Comparison of ENCODE assay signal across 35 cellular contexts in the genomic region with DNA sequence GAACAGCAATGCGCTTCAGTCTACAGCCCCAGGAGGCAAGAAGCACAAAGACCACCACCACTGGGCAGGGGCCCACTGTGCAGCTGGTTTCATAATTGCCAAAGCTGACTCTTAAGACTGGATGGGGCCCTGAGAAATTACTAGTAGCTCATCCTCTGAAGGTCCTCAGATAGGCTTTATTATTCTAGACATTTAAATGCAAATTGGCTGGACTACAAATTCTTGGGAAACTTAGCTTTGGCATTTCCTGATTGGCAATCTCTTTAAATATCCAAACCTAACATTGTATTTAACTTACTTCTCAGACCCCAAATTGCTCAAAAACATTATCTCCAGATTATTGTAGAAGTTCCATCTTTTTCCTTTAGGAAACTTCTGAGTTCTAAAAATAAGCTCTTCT.
DNase-seq lines count a peak whose midpoint lies in the region; ATAC-seq, FAIRE-seq and TF ChIP-seq lines count a peak whose summit lies in the region.
"Had no signal": no experiment of that assay in that cellular context is flagged by ENCODE, and none has a peak within 500 bp of the region (broad histone marks: within the 10 kb centered on the region; RNA-seq: fewer than 3 reads in every experiment).

No MANE protein-coding gene starts in this region.

- ATAC-seq in left lung: no peak
- ATAC-seq: activated CD8-positive, alpha-beta memory T cell treated with anti-CD3 and anti-CD28 coated beads, Interleukin-2, amount 10 ng/mL, durations not matched to agents 7 days and 5 days; activated T-cell treated with anti-CD3 and anti-CD28 coated beads, Interleukin-2, amount 50 U/mL, for 4 hours; gastroesophageal sphincter; HepG2; left lobe of liver; stimulated activated memory B cell treated with anti-CD40 and anti-IgM and Interleukin-4, amounts not matched to agents 10 μg/mL and 1 μg/mL and 100 μg/mL, for 72 hours; upper lobe of right lung had no signal

- H3K9ac ChIP-seq in astrocyte (ENCODE audit: low read length): no peak overlapping the region
- H3K9ac ChIP-seq: parathyroid adenoma had no signal

- peak; percentile 99 for FAIRE-seq in astrocyte (lab: Jason Lieb, UNC)
- FAIRE-seq: HepG2 had no signal

- H3K27me3 Mint-ChIP-seq in activated CD4-positive, alpha-beta T cell treated with anti-CD3 and anti-CD28 coated beads, Interleukin-2, amount 10 ng/mL, durations not matched to agents 24 days and 14 days: no peaks in the 10 kb centered on the region
- H3K27me3 Mint-ChIP-seq in astrocyte (ENCODE audit: low read depth, unreplicated experiment): no peaks in the 10 kb centered on the region
- H3K27me3 Mint-ChIP-seq: activated CD8-positive, alpha-beta memory T cell treated with anti-CD3 and anti-CD28 coated beads, Interleukin-2, amount 10 ng/mL, durations not matched to agents 7 days and 5 days; activated naive CD8-positive, alpha-beta T cell treated with anti-CD3 and anti-CD28 coated beads for 36 hours; memory B cell; stimulated activated memory B cell treated with anti-CD40 and anti-IgM and Interleukin-4, amounts not matched to agents 10 μg/mL and 1 μg/mL and 100 μg/mL, for 72 hours had no signal

- no peaks in the 10 kb centered on the region for H3K9me3 Mint-ChIP-seq in activated CD4-positive, alpha-beta T cell treated with anti-CD3 and anti-CD28 coated beads, Interleukin-2, amount 10 ng/mL, durations not matched to agents 24 days and 14 days
- no peaks in the 10 kb centered on the region for H3K9me3 Mint-ChIP-seq in astrocyte (ENCODE audit: unreplicated experiment)
- H3K9me3 Mint-ChIP-seq: activated naive CD8-positive, alpha-beta T cell treated with anti-CD3 and anti-CD28 coated beads for 36 hours; activated T-cell treated with anti-CD3 and anti-CD28 coated beads, Interleukin-2, amount 50 U/mL, for 4 hours; stimulated activated memory B cell treated with anti-CD40 and anti-IgM and Interleukin-4, amounts not matched to agents 10 μg/mL and 1 μg/mL and 100 μg/mL, for 72 hours had no signal

- H2AFZ ChIP-seq in astrocyte (ENCODE audit: low read depth, low read length): no peak overlapping the region
- H2AFZ ChIP-seq: parathyroid adenoma had no signal

- intact Hi-C loops in activated CD4-positive, alpha-beta T cell treated with anti-CD3 and anti-CD28 coated beads, Interleukin-2, amount 10 ng/mL, durations not matched to agents 24 days and 14 days (cut with micrococcal nuclease): no loop called here
- intact Hi-C loops in left lung (cut with DNase I): no loop called here

- POLR2A ChIA-PET in HEK293T (lab: Yijun Ruan, JAX): interaction anchor here (0.8 kb wide), 1 partner anchor 19 kb away, joined by 3 read pairs; no protein-coding TSS in a partner anchor

- H4K20me1 ChIP-seq in astrocyte (ENCODE audit: insufficient read depth, low read length): no peaks in the 10 kb centered on the region

- H3K36me3 ChIP-seq in astrocyte (ENCODE audit: insufficient read depth, low read length) (no peaks in the 10 kb centered on the region), left lung (no peaks in the 10 kb centered on the region)
- H3K36me3 ChIP-seq: ascending aorta, esophagus squamous epithelium, gastroesophageal sphincter, upper lobe of right lung had no signal

- no peaks in the 10 kb centered on the region for H3K27me3 ChIP-seq in astrocyte (ENCODE audit: insufficient read depth, low read length)
- no peaks in the 10 kb centered on the region for H3K27me3 ChIP-seq in left lung
- H3K27me3 ChIP-seq: ascending aorta, esophagus squamous epithelium, gastroesophageal sphincter, upper lobe of right lung had no signal

- H3K4me3 ChIP-seq in astrocyte (ENCODE audit: insufficient read depth, low read depth, low read length) (no peak overlapping the region), fibroblast of the aortic adventitia (ENCODE audit: low read depth, low read length) (no peak overlapping the region), left lung (no peak overlapping the region)
- H3K4me3 ChIP-seq: ascending aorta, esophagus squamous epithelium, gastroesophageal sphincter, skin epidermis, upper lobe of right lung had no signal

- H3K36me3 Mint-ChIP-seq in activated CD4-positive, alpha-beta T cell treated with anti-CD3 and anti-CD28 coated beads, Interleukin-2, amount 10 ng/mL, durations not matched to agents 24 days and 14 days (ENCODE audit: low read depth): peaks cover 6% of the 10 kb centered on the region
- no peaks in the 10 kb centered on the region for H3K36me3 Mint-ChIP-seq in astrocyte (ENCODE audit: low read depth, unreplicated experiment)
- H3K36me3 Mint-ChIP-seq: stimulated activated memory B cell treated with anti-CD40 and anti-IgM and Interleukin-4, amounts not matched to agents 10 μg/mL and 1 μg/mL and 100 μg/mL, for 72 hours had no signal

- no peaks in the 10 kb centered on the region for H3K4me1 Mint-ChIP-seq in activated CD4-positive, alpha-beta T cell treated with anti-CD3 and anti-CD28 coated beads, Interleukin-2, amount 10 ng/mL, durations not matched to agents 24 days and 14 days
- H3K4me1 Mint-ChIP-seq in astrocyte (ENCODE audit: low read depth, unreplicated experiment): peaks cover 14% of the 10 kb centered on the region
- H3K4me1 Mint-ChIP-seq: activated CD8-positive, alpha-beta memory T cell treated with anti-CD3 and anti-CD28 coated beads, Interleukin-2, amount 10 ng/mL, durations not matched to agents 7 days and 5 days; activated naive CD8-positive, alpha-beta T cell treated with anti-CD3 and anti-CD28 coated beads for 36 hours; stimulated activated memory B cell treated with anti-CD40 and anti-IgM and Interleukin-4, amounts not matched to agents 10 μg/mL and 1 μg/mL and 100 μg/mL, for 72 hours had no signal

- no peak overlapping the region for H3K27ac Mint-ChIP-seq in activated CD4-positive, alpha-beta T cell treated with anti-CD3 and anti-CD28 coated beads, Interleukin-2, amount 10 ng/mL, durations not matched to agents 24 days and 14 days
- H3K27ac Mint-ChIP-seq in astrocyte (ENCODE audit: unreplicated experiment): no peak overlapping the region
- H3K27ac Mint-ChIP-seq: activated CD8-positive, alpha-beta memory T cell treated with anti-CD3 and anti-CD28 coated beads, Interleukin-2, amount 10 ng/mL, durations not matched to agents 7 days and 5 days; activated naive CD8-positive, alpha-beta T cell treated with anti-CD3 and anti-CD28 coated beads for 36 hours; CD14-positive monocyte; memory B cell; stimulated activated memory B cell treated with anti-CD40 and anti-IgM and Interleukin-4, amounts not matched to agents 10 μg/mL and 1 μg/mL and 100 μg/mL, for 72 hours had no signal

- H3K27ac ChIP-seq in astrocyte (ENCODE audit: low read depth, low read length): no peak overlapping the region
- no peak overlapping the region for H3K27ac ChIP-seq in left lung
- H3K27ac ChIP-seq: 22Rv1, ascending aorta, esophagus squamous epithelium, gastroesophageal sphincter, HL-60, parathyroid adenoma, skin epidermis, upper lobe of right lung had no signal

- TF ChIP-seq CTCF in astrocyte (IDR thresholded peaks at IDR 0.05; ENCODE audit: insufficient read depth, low read depth, low read length): no peak
- TF ChIP-seq CTCF in fibroblast of the aortic adventitia (IDR thresholded peaks at IDR 0.05; ENCODE audit: insufficient read depth, low read length): no peak
- TF ChIP-seq CTCF in left lung (IDR thresholded peaks at IDR 0.05): no peak

- no peak overlapping the region for H3K4me3 Mint-ChIP-seq in activated CD4-positive, alpha-beta T cell treated with anti-CD3 and anti-CD28 coated beads, Interleukin-2, amount 10 ng/mL, durations not matched to agents 24 days and 14 days
- no peak overlapping the region for H3K4me3 Mint-ChIP-seq in astrocyte (ENCODE audit: unreplicated experiment)
- H3K4me3 Mint-ChIP-seq: activated CD8-positive, alpha-beta memory T cell treated with anti-CD3 and anti-CD28 coated beads, Interleukin-2, amount 10 ng/mL, durations not matched to agents 7 days and 5 days; activated naive CD8-positive, alpha-beta T cell treated with anti-CD3 and anti-CD28 coated beads for 36 hours; activated T-cell treated with anti-CD3 and anti-CD28 coated beads, Interleukin-2, amount 50 U/mL, for 4 hours; CD14-positive monocyte; memory B cell; stimulated activated memory B cell treated with anti-CD40 and anti-IgM and Interleukin-4, amounts not matched to agents 10 μg/mL and 1 μg/mL and 100 μg/mL, for 72 hours had no signal

- peak; percentile 8 for DNase-seq in activated CD4-positive, alpha-beta T cell treated with anti-CD3 and anti-CD28 coated beads, Interleukin-2, amount 10 ng/mL, durations not matched to agents 24 days and 14 days
- no peak for DNase-seq in activated CD4-positive, alpha-beta T cell treated with anti-CD3 and anti-CD28 coated beads for 4 hours
- DNase-seq in astrocyte (ENCODE audit: low read depth) (no peak), fibroblast of the aortic adventitia (ENCODE audit: low read depth) (peak; percentile 42), glomerular visceral epithelial cell (ENCODE audit: extremely low spot score) (no peak), HEK293T (ENCODE audit: extremely low spot score) (no peak), left lung (no peak)
- DNase-seq in central memory CD4-positive, alpha-beta T cell: no peak
- DNase-seq: activated CD8-positive, alpha-beta memory T cell treated with anti-CD3 and anti-CD28 coated beads, Interleukin-2, amount 10 ng/mL, durations not matched to agents 7 days and 5 days; activated gamma-delta T cell; activated naive CD8-positive, alpha-beta T cell treated with anti-CD3 and anti-CD28 coated beads for 36 hours; activated T-cell treated with anti-CD3 and anti-CD28 coated beads, Interleukin-2, amount 50 U/mL, for 4 hours; Caco-2; cortex of kidney; DND-41; esophagus squamous epithelium; hypothalamus; MV-4-11; NCI-H774; retina; SIG-M5; substantia nigra; T1000; upper lobe of right lung had no signal

- H3K4me1 ChIP-seq in astrocyte (ENCODE audit: insufficient read depth, low read length) (peaks cover 6% of the 10 kb centered on the region), left lung (no peaks in the 10 kb centered on the region)
- H3K4me1 ChIP-seq: Caco-2, esophagus squamous epithelium, parathyroid adenoma, upper lobe of right lung had no signal

- H3K9me3 ChIP-seq in astrocyte (ENCODE audit: insufficient read depth, low read depth, low read length) (no peaks in the 10 kb centered on the region), left lung (no peaks in the 10 kb centered on the region)
- H3K9me3 ChIP-seq: ascending aorta, Caco-2, esophagus squamous epithelium, gastroesophageal sphincter, upper lobe of right lung had no signal

- no peaks in the 10 kb centered on the region for H3K79me2 ChIP-seq in astrocyte (ENCODE audit: insufficient read depth, low read length)
- H3K79me2 ChIP-seq: parathyroid adenoma had no signal

- CTCF ChIA-PET in HEK293T (lab: Yijun Ruan, JAX): no interaction called here

- no peak overlapping the region for H3K4me2 ChIP-seq in astrocyte (ENCODE audit: low read length)

TF ChIP-seq in HEK293T, 16 proteins besides CTCF, POLR2A, EP300 and RAD21:
- no peak for TF ChIP-seq TARDBP (IDR thresholded peaks at IDR 0.05)
- TF ChIP-seq L3MBTL2 (conservative IDR thresholded peaks at IDR 0.05): no peak
- TF ChIP-seq CTBP1 (IDR thresholded peaks at IDR 0.05; ENCODE audit: borderline replicate concordance): no peak
- TF ChIP-seq NFRKB (IDR thresholded peaks at IDR 0.05): no peak
- TF ChIP-seq ELF4 (IDR thresholded peaks at IDR 0.05): no peak
- no peak for TF ChIP-seq SUZ12 (IDR thresholded peaks at IDR 0.05)

Comparison
In these comparisons a context has a peak if more than half of its experiments do, and no peak if none do; other contexts are left out.
1. DNase-seq: peak in activated CD4-positive, alpha-beta T cell treated with anti-CD3 and anti-CD28 coated beads, Interleukin-2, amount 10 ng/mL, durations not matched to agents 24 days and 14 days (single experiment) and fibroblast of the aortic adventitia (single experiment); none in activated CD4-positive, alpha-beta T cell treated with anti-CD3 and anti-CD28 coated beads for 4 hours (0 of 2), astrocyte (single experiment), central memory CD4-positive, alpha-beta T cell (single experiment), glomerular visceral epithelial cell (single experiment), HEK293T (single experiment) and left lung (0 of 2).